Comparison of ENCODE assay signal across 18 cellular contexts in genomic region chr15:99129644-99130043, GRCh38.
"Had no signal": no experiment of that assay in that cellular context is flagged by ENCODE, and none has a peak within 500 bp of the region (broad histone marks: within the 10 kb centered on the region; RNA-seq: fewer than 3 reads in every experiment).

No MANE protein-coding gene starts in this region.

- H3K9me3 Mint-ChIP-seq: activated CD4-positive, alpha-beta T cell treated with anti-CD3 and anti-CD28 coated beads, Interleukin-2, amount 10 ng/mL, durations not matched to agents 24 days and 14 days; activated naive CD8-positive, alpha-beta T cell treated with anti-CD3 and anti-CD28 coated beads, Interleukin-2, amount 10 ng/mL, durations not matched to agents 7 days and 5 days; activated T-cell treated with anti-CD3 and anti-CD28 coated beads, Interleukin-2, amount 50 U/mL, for 72 hours; dendritic cell treated with granulocyte-macrophage colony-stimulating factor and Interleukin-4, amounts not matched to agents 40 ng/mL and 50 ng/mL, for 4 days; effector memory CD8-positive, alpha-beta T cell; natural killer cell; T-helper 2 cell treated with Interferon-gamma antibody and Interleukin-4, amounts not matched to agents 5 μg/mL and 100 μg/mL, for 36 hours had no signal

- H3K4me1 Mint-ChIP-seq: activated CD4-positive, alpha-beta T cell treated with anti-CD3 and anti-CD28 coated beads, Interleukin-2, amount 10 ng/mL, durations not matched to agents 24 days and 14 days; activated naive CD8-positive, alpha-beta T cell treated with anti-CD3 and anti-CD28 coated beads, Interleukin-2, amount 10 ng/mL, durations not matched to agents 7 days and 5 days; natural killer cell had no signal

- DNase-seq: activated CD4-positive, alpha-beta T cell treated with anti-CD3 and anti-CD28 coated beads, Interleukin-2, amount 10 ng/mL, durations not matched to agents 24 days and 14 days; activated CD4-positive, CD25-positive, alpha-beta regulatory T cell; activated CD8-positive, alpha-beta memory T cell treated with anti-CD3 and anti-CD28 coated beads, Interleukin-2, amount 50 U/mL, for 48 hours; activated gamma-delta T cell treated with Interleukin-2 at 50 U/mL for 16 hours; activated naive CD8-positive, alpha-beta T cell treated with anti-CD3 and anti-CD28 coated beads, Interleukin-2, amount 10 ng/mL, durations not matched to agents 7 days and 5 days; activated T-cell treated with anti-CD3 and anti-CD28 coated beads, Interleukin-2, amount 50 U/mL, for 72 hours; brain microvascular endothelial cell; effector memory CD8-positive, alpha-beta T cell; natural killer cell; occipital lobe; stimulated activated naive CD8-positive, alpha-beta T cell treated with anti-CD3 and anti-CD28 coated beads, Interleukin-15, Interleukin-2, amounts not matched to agents 100 U/mL and 50 U/mL, for 24 hours; SW 1271 had no signal

- H3K4me1 ChIP-seq: prostate gland had no signal

- H3K4me3 Mint-ChIP-seq: activated CD4-positive, alpha-beta T cell treated with anti-CD3 and anti-CD28 coated beads, Interleukin-2, amount 10 ng/mL, durations not matched to agents 24 days and 14 days; activated naive CD8-positive, alpha-beta T cell treated with anti-CD3 and anti-CD28 coated beads, Interleukin-2, amount 10 ng/mL, durations not matched to agents 7 days and 5 days; activated T-cell treated with anti-CD3 and anti-CD28 coated beads, Interleukin-2, amount 50 U/mL, for 72 hours; dendritic cell treated with granulocyte-macrophage colony-stimulating factor and Interleukin-4, amounts not matched to agents 40 ng/mL and 50 ng/mL, for 4 days; effector memory CD8-positive, alpha-beta T cell; natural killer cell; T-helper 2 cell treated with Interferon-gamma antibody and Interleukin-4, amounts not matched to agents 5 μg/mL and 100 μg/mL, for 36 hours had no signal

- H3K27ac ChIP-seq: brain microvascular endothelial cell, prostate gland, right lobe of liver, thoracic aorta had no signal

- H3K9me3 ChIP-seq: prostate gland, right lobe of liver, thoracic aorta had no signal

- H3K36me3 ChIP-seq: brain microvascular endothelial cell, prostate gland, right lobe of liver had no signal

- H3K27me3 Mint-ChIP-seq: activated CD4-positive, alpha-beta T cell treated with anti-CD3 and anti-CD28 coated beads, Interleukin-2, amount 10 ng/mL, durations not matched to agents 24 days and 14 days had no signal

- ATAC-seq: activated T-cell treated with anti-CD3 and anti-CD28 coated beads, Interleukin-2, amount 50 U/mL, for 72 hours; effector memory CD8-positive, alpha-beta T cell; natural killer cell; right lobe of liver had no signal

- H3K27ac Mint-ChIP-seq: activated CD4-positive, alpha-beta T cell treated with anti-CD3 and anti-CD28 coated beads, Interleukin-2, amount 10 ng/mL, durations not matched to agents 24 days and 14 days; activated naive CD8-positive, alpha-beta T cell treated with anti-CD3 and anti-CD28 coated beads, Interleukin-2, amount 10 ng/mL, durations not matched to agents 7 days and 5 days; activated T-cell treated with anti-CD3 and anti-CD28 coated beads, Interleukin-2, amount 50 U/mL, for 72 hours; dendritic cell treated with granulocyte-macrophage colony-stimulating factor and Interleukin-4, amounts not matched to agents 40 ng/mL and 50 ng/mL, for 4 days; effector memory CD8-positive, alpha-beta T cell; natural killer cell; T-helper 2 cell treated with Interferon-gamma antibody and Interleukin-4, amounts not matched to agents 5 μg/mL and 100 μg/mL, for 36 hours had no signal

- H3K4me3 ChIP-seq: lung, prostate gland, right lobe of liver, thoracic aorta had no signal

- H3K36me3 Mint-ChIP-seq: activated naive CD8-positive, alpha-beta T cell treated with anti-CD3 and anti-CD28 coated beads, Interleukin-2, amount 10 ng/mL, durations not matched to agents 7 days and 5 days; natural killer cell had no signal

- H3K27me3 ChIP-seq: brain microvascular endothelial cell, right lobe of liver had no signal
